In the genomic region with DNA sequence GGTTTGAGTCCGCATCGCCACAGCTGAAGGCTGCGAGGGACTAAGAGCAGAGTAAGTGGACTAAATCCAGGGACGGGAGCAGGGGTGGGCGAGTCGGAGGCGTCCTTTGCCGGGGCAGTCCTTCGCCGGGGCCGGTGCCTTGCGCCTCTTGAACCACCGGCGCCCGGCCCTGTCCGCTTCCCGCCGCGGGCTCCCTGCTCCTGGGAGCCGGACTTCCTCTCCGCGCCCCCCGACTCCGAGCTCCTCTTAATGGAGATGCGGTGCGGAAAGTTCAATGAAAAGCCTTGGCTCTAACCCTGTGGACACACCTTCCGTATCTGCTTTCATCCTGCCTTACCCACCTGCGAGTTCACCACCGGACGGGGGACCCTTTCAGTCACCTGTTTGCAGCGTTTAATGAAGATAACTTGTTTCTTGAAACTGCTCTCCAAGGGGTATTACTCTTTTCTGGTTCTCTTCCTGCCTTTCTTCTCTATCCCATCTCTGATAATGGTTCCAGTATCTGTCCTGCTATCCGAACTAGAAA, we compare ENCODE assay signal across 8 cellular contexts. TPM values are rescaled to one million over a fixed set of nuclear protein-coding genes. Genes with fewer than 3 reads are reported as not detected.
DNase-seq lines count a peak whose midpoint lies in the region; ATAC-seq and TF ChIP-seq lines count a peak whose summit lies in the region.

No MANE protein-coding gene starts in this region.

- H3K4me1 Mint-ChIP-seq in T-helper 17 cell (peaks cover 51% of the 10 kb centered on the region), nephron (peaks cover 57% of the 10 kb centered on the region)

- peaks cover 2% of the 10 kb centered on the region for H3K9me3 Mint-ChIP-seq in nephron

- H3K36me3 ChIP-seq in BLaER1 treated with 17β-estradiol and CSF1 and Interleukin-3, amounts not matched to agents 10 nM and 100 nM, result peaks cover 0 to 21% (median 12%) of the 10 kb centered on the region in 11 experiments; a peak in 14 of 22 replicates

- H4K20me1 ChIP-seq in BLaER1 treated with 17β-estradiol and CSF1 and Interleukin-3, amounts not matched to agents 10 nM and 100 nM, result peaks cover 18 to 69% (median 49%) of the 10 kb centered on the region in 11 experiments; a peak in 19 of 22 replicates

- H3K9me3 ChIP-seq in BLaER1 treated with 17β-estradiol and CSF1 and Interleukin-3, amounts not matched to agents 10 nM and 100 nM (replicated peaks in 1 of 11), result peaks cover 0 to 8% (median 4%) of the 10 kb centered on the region in 11 experiments; a peak in 8 of 22 replicates
- H3K9me3 ChIP-seq in T-helper 17 cell (ENCODE audit: control insufficient read depth, low read length, poor library complexity, severe bottlenecking), result no peaks in the 10 kb centered on the region

- H3K4me3 ChIP-seq in BLaER1 treated with 17β-estradiol and CSF1 and Interleukin-3, amounts not matched to agents 10 nM and 100 nM, result peak overlapping the region; percentile 93 to 98 (median 96)

- H3K27me3 Mint-ChIP-seq in T-helper 17 cell, result no peaks in the 10 kb centered on the region
- no peaks in the 10 kb centered on the region for H3K27me3 Mint-ChIP-seq in nephron (ENCODE audit: low read depth)

- peaks cover 7% of the 10 kb centered on the region for H3K36me3 Mint-ChIP-seq in T-helper 17 cell (ENCODE audit: low read depth)
- H3K36me3 Mint-ChIP-seq in nephron (ENCODE audit: low read depth), result peaks cover 16% of the 10 kb centered on the region

- DNase-seq in T-helper 17 cell (peak in 2 of 3 donors; percentile 13), epithelial cell of prostate (ENCODE audit: low read depth, low spot score) (no peak), NOMO-1 (lab: John Stamatoyannopoulos, UW; ENCODE audit: unreplicated experiment in 2 of 2) (no peak), GOT3 (lab: John Stamatoyannopoulos, UW) (no peak)

- no peaks in the 10 kb centered on the region for H3K27me3 ChIP-seq in BLaER1 treated with 17β-estradiol and CSF1 and Interleukin-3, amounts not matched to agents 10 nM and 100 nM

- H3K4me3 Mint-ChIP-seq in T-helper 17 cell (peak overlapping the region; percentile 99), nephron (peak overlapping the region; percentile 96 to 98 (median 98))

- H3K27ac Mint-ChIP-seq in T-helper 17 cell (peak overlapping the region; percentile 97), nephron (peak overlapping the region; percentile 100)

- H3K4me2 ChIP-seq in BLaER1 treated with 17β-estradiol and CSF1 and Interleukin-3, amounts not matched to agents 10 nM and 100 nM, result peak overlapping the region; percentile 82 to 96 (median 89)

- no peak for TF ChIP-seq CTCF in nephron (IDR thresholded peaks at IDR 0.05; ENCODE audit: unreplicated experiment in 3 of 3)

- peak overlapping the region; percentile 90 to 96 (median 93) for H3K27ac ChIP-seq in BLaER1 treated with 17β-estradiol and CSF1 and Interleukin-3, amounts not matched to agents 10 nM and 100 nM
- peak overlapping the region; percentile 92 for H3K27ac ChIP-seq in epithelial cell of prostate

- peak overlapping the region; percentile 96 to 99 (median 97) for H3K9ac ChIP-seq in BLaER1 treated with 17β-estradiol and CSF1 and Interleukin-3, amounts not matched to agents 10 nM and 100 nM

- H3K4me1 ChIP-seq in BLaER1 treated with 17β-estradiol and CSF1 and Interleukin-3, amounts not matched to agents 10 nM and 100 nM, result peaks cover 31 to 64% (median 53%) of the 10 kb centered on the region in 10 experiments

- ATAC-seq in GM19397 (IDR thresholded peaks at IDR 0.05; ENCODE audit: unreplicated experiment) (peak; percentile 9), HG03442 (IDR thresholded peaks at IDR 0.05; ENCODE audit: unreplicated experiment) (peak; percentile 17), T-helper 17 cell (peak; percentile 14)

RNA-seq across cellular contexts. Expression of gene FGFR1OP2, which starts 0.5 kb away (rescaled TPM):
- 10 to 100 TPM; 50.8 to 56.1 TPM for total RNA-seq in T-helper 17 cell

RNA-seq across cellular contexts. Expression of gene INTS13, which starts 0.9 kb away (rescaled TPM):
- 10 to 100 TPM; 21.2 to 24.7 TPM for total RNA-seq in T-helper 17 cell

Comparison
In these comparisons a context has a peak if more than half of its experiments do, and no peak if none do; other contexts are left out.
1. DNase-seq: peak in T-helper 17 cell (2 of 3); none in epithelial cell of prostate (single experiment), NOMO-1 (0 of 2) and GOT3 (single experiment).
2. Peak in every context shown above with its lines, with median percentiles within 50 percentile points of each other: ATAC-seq.